ENCODE assay signal across 14 cellular contexts in the genomic region with DNA sequence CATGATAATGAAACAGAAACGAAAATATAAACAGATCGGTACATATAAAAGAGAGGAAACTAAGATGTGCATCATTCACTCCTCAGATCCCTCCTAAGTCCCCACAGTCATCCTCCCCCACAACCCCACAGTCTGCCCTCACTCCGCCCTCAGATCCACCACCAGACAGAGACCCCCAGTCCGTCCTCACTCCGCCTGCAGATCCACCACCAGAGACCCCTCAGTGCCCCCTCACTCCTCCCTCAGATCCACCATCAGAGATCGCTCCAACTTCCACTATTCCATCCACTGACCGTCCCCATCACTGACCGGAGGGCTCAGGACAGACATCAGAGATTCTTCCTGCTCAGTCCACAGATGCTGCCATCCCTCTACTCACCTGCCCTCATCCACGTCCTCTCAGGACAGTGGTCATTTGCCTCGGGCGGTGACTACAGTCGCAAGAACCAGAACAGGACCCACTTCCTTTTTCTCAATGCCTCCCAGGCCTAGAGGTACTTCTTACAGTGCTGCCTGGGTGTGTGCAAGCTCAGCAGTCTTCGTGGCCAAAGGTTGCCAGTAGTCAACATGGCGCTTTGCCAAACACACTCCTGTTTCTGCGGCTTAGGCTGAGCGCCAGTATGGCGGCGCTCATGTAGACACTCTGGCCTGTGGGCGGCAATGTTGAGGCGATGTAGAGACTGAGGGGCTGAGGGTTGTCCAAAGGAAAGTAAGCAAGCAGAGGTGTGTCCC. TPM values are rescaled to one million over a fixed set of nuclear protein-coding genes. Genes with fewer than 3 reads are reported as not detected.
A peak's percentile ranks its signal among the peaks of the same experiment; 100 is the strongest.
DNase-seq lines count a peak whose midpoint lies in the region; ATAC-seq and FAIRE-seq lines count a peak whose summit lies in the region.
"Had no signal": no experiment of that assay in that cellular context is flagged by ENCODE, and none has a peak within 500 bp of the region (broad histone marks: within the 10 kb centered on the region; RNA-seq: fewer than 3 reads in every experiment).

No MANE protein-coding gene starts in this region.

- H3K36me3 Mint-ChIP-seq in stimulated activated naive B cell treated with anti-CD40 and anti-IgM and Interleukin-4, amounts not matched to agents 10 μg/mL and 1 μg/mL and 100 μg/mL, for 72 hours = no peaks in the 10 kb centered on the region

- DNase-seq in SHP77 (lab: John Stamatoyannopoulos, UW) = peak; percentile 45 to 51
- DNase-seq in SHP77 treated with DMSO at 0.1 percent for 48 hours (lab: John Stamatoyannopoulos, UW) = no peak
- peak; percentile 79 for DNase-seq in NCI-H748 (lab: John Stamatoyannopoulos, UW; ENCODE audit: unreplicated experiment)
- DNase-seq in stimulated activated naive B cell treated with anti-CD40 and anti-IgM and Interleukin-4, amounts not matched to agents 10 μg/mL and 1 μg/mL and 100 μg/mL, for 72 hours = no peak
- no peak for DNase-seq in T-helper 9 cell
- no peak for DNase-seq in central memory CD4-positive, alpha-beta T cell
- no peak for DNase-seq in HTR-8/SVneo (ENCODE audit: insufficient read length, low spot score)
- DNase-seq: activated CD4-positive, alpha-beta T cell treated with anti-CD3 and anti-CD28 coated beads for 48 hours; activated naive CD4-positive, alpha-beta T cell treated with Interleukin-2 at 50 U/mL for 16 hours; dermis blood vessel endothelial cell; glutamatergic neuron; SIG-M5 had no signal

- H3K9me3 Mint-ChIP-seq in stimulated activated naive B cell treated with anti-CD40 and anti-IgM and Interleukin-4, amounts not matched to agents 10 μg/mL and 1 μg/mL and 100 μg/mL, for 72 hours = peaks cover 4 to 7% of the 10 kb centered on the region in 2 donors

- FAIRE-seq in HTR-8/SVneo (lab: Jason Lieb, UNC) = no peak

- peak; percentile 22 for ATAC-seq in esophagus mucosa
- peak; percentile 54 to 58 for ATAC-seq in stimulated activated naive B cell treated with anti-CD40 and anti-IgM and Interleukin-4, amounts not matched to agents 10 μg/mL and 1 μg/mL and 100 μg/mL, for 72 hours (replicated peaks)

- no peak overlapping the region for H3K4me3 Mint-ChIP-seq in stimulated activated naive B cell treated with anti-CD40 and anti-IgM and Interleukin-4, amounts not matched to agents 10 μg/mL and 1 μg/mL and 100 μg/mL, for 72 hours

- peaks cover 0 to 5% of the 10 kb centered on the region in 2 donors for H3K27me3 Mint-ChIP-seq in stimulated activated naive B cell treated with anti-CD40 and anti-IgM and Interleukin-4, amounts not matched to agents 10 μg/mL and 1 μg/mL and 100 μg/mL, for 72 hours

- no peaks in the 10 kb centered on the region for H3K4me1 Mint-ChIP-seq in stimulated activated naive B cell treated with anti-CD40 and anti-IgM and Interleukin-4, amounts not matched to agents 10 μg/mL and 1 μg/mL and 100 μg/mL, for 72 hours

- no peak overlapping the region for H3K27ac Mint-ChIP-seq in stimulated activated naive B cell treated with anti-CD40 and anti-IgM and Interleukin-4, amounts not matched to agents 10 μg/mL and 1 μg/mL and 100 μg/mL, for 72 hours

RNA-seq across cellular contexts. Expression of a gene that starts 8.3 kb away (rescaled TPM):
- total RNA-seq in esophagus mucosa = not detected
- total RNA-seq: dermis blood vessel endothelial cell, skeletal muscle tissue had no signal

RNA-seq across cellular contexts. Expression of a gene that starts 26.8 kb away (rescaled TPM):
- total RNA-seq in esophagus mucosa = not detected
- total RNA-seq: dermis blood vessel endothelial cell, skeletal muscle tissue had no signal

Comparison
In these comparisons a context has a peak if more than half of its experiments do, and no peak if none do; other contexts are left out.
1. DNase-seq: peak in SHP77 (2 of 2) and NCI-H748 (single experiment); none in SHP77 treated with DMSO at 0.1 percent for 48 hours (single experiment), stimulated activated naive B cell treated with anti-CD40 and anti-IgM and Interleukin-4, amounts not matched to agents 10 μg/mL and 1 μg/mL and 100 μg/mL, for 72 hours (single experiment), T-helper 9 cell (single experiment), central memory CD4-positive, alpha-beta T cell (single experiment) and HTR-8/SVneo (single experiment).